19 cellular contexts compared by ENCODE assay signal in genomic region chr18:23885750-23886149, GRCh38.
DNase-seq lines count a peak whose midpoint lies in the region; ATAC-seq and TF ChIP-seq lines count a peak whose summit lies in the region.
"Had no signal": no experiment of that assay in that cellular context is flagged by ENCODE, and none has a peak within 500 bp of the region (broad histone marks: within the 10 kb centered on the region; RNA-seq: fewer than 3 reads in every experiment).

No MANE protein-coding gene starts in this region.

- no peak overlapping the region for H4K8ac ChIP-seq in mesenchymal stem cell (ENCODE audit: low read length)

- H3K36me3 ChIP-seq in mesenchymal stem cell (ENCODE audit: control insufficient read depth in 1 of 2, insufficient read depth in 2 of 2, low read depth in 1 of 2, low read length in 2 of 2), result peaks cover 3 to 11% of the 10 kb centered on the region in 2 experiments
- H3K36me3 ChIP-seq: ascending aorta, SJSA1 had no signal

- no peak overlapping the region for H2BK15ac ChIP-seq in mesenchymal stem cell (ENCODE audit: low read depth, poor library complexity, severe bottlenecking)

- no peak overlapping the region for H3K4me2 ChIP-seq in mesenchymal stem cell (ENCODE audit: low read length, poor library complexity, severe bottlenecking)

- no peaks in the 10 kb centered on the region for H3K9me3 Mint-ChIP-seq in activated naive CD8-positive, alpha-beta T cell treated with anti-CD3 and anti-CD28 coated beads, Interleukin-2, amount 50 U/mL, for 24 hours

- H3K36me3 Mint-ChIP-seq in activated naive CD8-positive, alpha-beta T cell treated with anti-CD3 and anti-CD28 coated beads, Interleukin-2, amount 50 U/mL, for 24 hours (ENCODE audit: low read depth), result no peaks in the 10 kb centered on the region

- no peak overlapping the region for H2BK120ac ChIP-seq in mesenchymal stem cell (ENCODE audit: low read depth, low read length)

- no peak overlapping the region for H2BK12ac ChIP-seq in mesenchymal stem cell (ENCODE audit: low read length in 2 of 2)

- H3K4me1 Mint-ChIP-seq in activated naive CD8-positive, alpha-beta T cell treated with anti-CD3 and anti-CD28 coated beads, Interleukin-2, amount 50 U/mL, for 24 hours, result peaks cover 26% of the 10 kb centered on the region

- no peak overlapping the region for H2AFZ ChIP-seq in mesenchymal stem cell (ENCODE audit: low read depth, low read length)
- H2AFZ ChIP-seq: parathyroid adenoma had no signal

- TF ChIP-seq CTCF in GM10266 (IDR thresholded peaks at IDR 0.05; ENCODE audit: control insufficient read depth, insufficient read depth, low read depth, missing control alignments), result no peak

- peaks cover 7% of the 10 kb centered on the region for H3K4me1 ChIP-seq in mesenchymal stem cell (ENCODE audit: control insufficient read depth, insufficient read depth, low read depth, low read length)
- H3K4me1 ChIP-seq: SJSA1 had no signal

- no peak overlapping the region for H4K91ac ChIP-seq in mesenchymal stem cell (ENCODE audit: low read length)

- H3K4me3 ChIP-seq in mesenchymal stem cell (ENCODE audit: insufficient read depth in 1 of 2, low read depth in 1 of 2, low read length in 2 of 2), result peak overlapping the region in 1 of 2 experiments; percentile 31
- H3K4me3 ChIP-seq: ascending aorta, coronary artery, K562, SJSA1 had no signal

- H3K23ac ChIP-seq in mesenchymal stem cell (ENCODE audit: low read length in 2 of 2), result no peak overlapping the region

- no peaks in the 10 kb centered on the region for H3K27me3 ChIP-seq in mesenchymal stem cell (ENCODE audit: control insufficient read depth in 1 of 2, insufficient read depth in 1 of 2, low read length in 2 of 2)
- H3K27me3 ChIP-seq: ascending aorta, SJSA1 had no signal

- DNase-seq in CD1c-positive myeloid dendritic cell (ENCODE audit: extremely low spot score) (peak; percentile 4), GM10266 (ENCODE audit: extremely low spot score) (peak; percentile 18), mesenchymal stem cell (no peak), sciatic nerve (ENCODE audit: low spot score) (no peak)
- no peak for DNase-seq in activated naive CD8-positive, alpha-beta T cell treated with anti-CD3 and anti-CD28 coated beads, Interleukin-2, amount 50 U/mL, for 24 hours
- no peak for DNase-seq in activated effector memory CD4-positive, alpha-beta T cell treated with anti-CD3 and anti-CD28 coated beads, Interleukin-2, amount 50 U/mL, for 16 hours
- DNase-seq: activated CD4-positive, alpha-beta T cell treated with anti-CD3 and anti-CD28 coated beads for 48 hours; GF-D8; NCI-H1092 treated with DMSO at 0.1 percent for 48 hours; NCI-H526; stimulated activated CD4-positive, alpha-beta T cell treated with anti-CD3 and anti-CD28 coated beads, Interleukin-4, amount 100 ng/mL, for 24 hours had no signal

- peak overlapping the region; percentile 10 for H3K27ac Mint-ChIP-seq in activated naive CD8-positive, alpha-beta T cell treated with anti-CD3 and anti-CD28 coated beads, Interleukin-2, amount 50 U/mL, for 24 hours

- H3K4me3 Mint-ChIP-seq in activated naive CD8-positive, alpha-beta T cell treated with anti-CD3 and anti-CD28 coated beads, Interleukin-2, amount 50 U/mL, for 24 hours, result no peak overlapping the region

- H3K27ac ChIP-seq in mesenchymal stem cell (ENCODE audit: low read length, poor library complexity, severe bottlenecking), result no peak overlapping the region
- H3K27ac ChIP-seq: HL-60, parathyroid adenoma, SJSA1 had no signal

- peak overlapping the region; percentile 9 for H3K9ac ChIP-seq in mesenchymal stem cell (ENCODE audit: low read length)
- H3K9ac ChIP-seq: parathyroid adenoma had no signal

- no peaks in the 10 kb centered on the region for H3K79me1 ChIP-seq in mesenchymal stem cell (replicated peaks; ENCODE audit: low read length, poor library complexity, severe bottlenecking)

- intact Hi-C loops in sciatic nerve (cut with DNase I), result loop anchor here (5.0 kb wide), 1 partner anchor 562 kb away; no protein-coding TSS in a partner anchor

- no peak overlapping the region for H3K4ac ChIP-seq in mesenchymal stem cell (ENCODE audit: low read depth in 1 of 2, low read length in 2 of 2)

- ATAC-seq in activated naive CD8-positive, alpha-beta T cell treated with anti-CD3 and anti-CD28 coated beads, Interleukin-2, amount 50 U/mL, for 24 hours, result peak; percentile 28
- ATAC-seq in HG03108 (IDR thresholded peaks at IDR 0.05; ENCODE audit: unreplicated experiment) (no peak), GM19023 (IDR thresholded peaks at IDR 0.05; ENCODE audit: unreplicated experiment) (no peak), sciatic nerve (no peak)
- ATAC-seq: K562 had no signal

- no peak overlapping the region for H2AK5ac ChIP-seq in mesenchymal stem cell (ENCODE audit: low read length, severe bottlenecking)

- no peak overlapping the region for H2BK5ac ChIP-seq in mesenchymal stem cell (ENCODE audit: low read depth, low read length, poor library complexity, severe bottlenecking)

- 72% methylated on average over 2 of the region's 2 CpGs for WGBS in mesenchymal stem cell

- no peaks in the 10 kb centered on the region for H3K27me3 Mint-ChIP-seq in activated naive CD8-positive, alpha-beta T cell treated with anti-CD3 and anti-CD28 coated beads, Interleukin-2, amount 50 U/mL, for 24 hours

- no peak overlapping the region for H3K18ac ChIP-seq in mesenchymal stem cell (ENCODE audit: low read depth in 1 of 2, low read length in 2 of 2)

- no peaks in the 10 kb centered on the region for H3K9me3 ChIP-seq in mesenchymal stem cell (ENCODE audit: control insufficient read depth, low read length)
- H3K9me3 ChIP-seq: ascending aorta, SJSA1 had no signal

- no peak overlapping the region for H3K14ac ChIP-seq in mesenchymal stem cell (ENCODE audit: low read length in 2 of 2)

Comparison
In these comparisons a context has a peak if more than half of its experiments do, and no peak if none do; other contexts are left out.
1. DNase-seq: peak in CD1c-positive myeloid dendritic cell (single experiment) and GM10266 (single experiment); none in activated naive CD8-positive, alpha-beta T cell treated with anti-CD3 and anti-CD28 coated beads, Interleukin-2, amount 50 U/mL, for 24 hours (single experiment), mesenchymal stem cell (single experiment), activated effector memory CD4-positive, alpha-beta T cell treated with anti-CD3 and anti-CD28 coated beads, Interleukin-2, amount 50 U/mL, for 16 hours (single experiment) and sciatic nerve (single experiment).